18 cellular contexts compared by ENCODE assay signal in genomic region chr12:25308761-25309160, GRCh38.
"Had no signal": no experiment of that assay in that cellular context is flagged by ENCODE, and none has a peak within 500 bp of the region (broad histone marks: within the 10 kb centered on the region; RNA-seq: fewer than 3 reads in every experiment).

No MANE protein-coding gene starts in this region.

- H3K4me1 ChIP-seq: ascending aorta, tibial nerve, uterus had no signal

- H3K36me3 ChIP-seq: ascending aorta, tibial nerve, uterus, WERI-Rb-1 had no signal

- H3K27ac ChIP-seq: ascending aorta, skin epidermis, tibial nerve, uterus, WERI-Rb-1 had no signal

- H3K9me3 ChIP-seq: ascending aorta, tibial nerve, uterus had no signal

- DNase-seq: activated CD4-positive, alpha-beta memory T cell treated with anti-CD3 and anti-CD28 coated beads for 36 hours; activated CD4-positive, alpha-beta T cell treated with anti-CD3 and anti-CD28 coated beads for 36 hours; activated CD8-positive, alpha-beta memory T cell treated with anti-CD3 and anti-CD28 coated beads, Interleukin-2, amount 10 ng/mL, durations not matched to agents 7 days and 5 days; activated naive CD4-positive, alpha-beta T cell treated with anti-CD3 and anti-CD28 coated beads, Interleukin-2, amount 10 ng/mL, durations not matched to agents 7 days and 5 days; activated T-cell treated with anti-CD3 and anti-CD28 coated beads, Interleukin-2, amount 50 U/mL, for 1 hour; dermis blood vessel endothelial cell; hypothalamus; kidney glomerular epithelial cell; mesendoderm; stimulated activated CD4-positive, alpha-beta T cell treated with anti-CD3 and anti-CD28 coated beads, Interleukin-4, amount 100 ng/mL, for 24 hours; stimulated activated naive CD4-positive, alpha-beta T cell; substantia nigra; uterus; WERI-Rb-1 had no signal

- H3K4me3 ChIP-seq: ascending aorta, skin epidermis, tibial nerve, uterus had no signal

- ATAC-seq: activated CD4-positive, alpha-beta T cell treated with anti-CD3 and anti-CD28 coated beads for 36 hours; activated CD8-positive, alpha-beta memory T cell treated with anti-CD3 and anti-CD28 coated beads, Interleukin-2, amount 10 ng/mL, durations not matched to agents 7 days and 5 days; natural killer cell treated with Interleukin-12 subunit alpha and Interleukin-12 subunit beta and Interleukin-15 and Interleukin-18, amount 100 ng/mL, for 72 hours had no signal

- H3K27me3 ChIP-seq: ascending aorta, tibial nerve, uterus had no signal
